In the genomic region with DNA sequence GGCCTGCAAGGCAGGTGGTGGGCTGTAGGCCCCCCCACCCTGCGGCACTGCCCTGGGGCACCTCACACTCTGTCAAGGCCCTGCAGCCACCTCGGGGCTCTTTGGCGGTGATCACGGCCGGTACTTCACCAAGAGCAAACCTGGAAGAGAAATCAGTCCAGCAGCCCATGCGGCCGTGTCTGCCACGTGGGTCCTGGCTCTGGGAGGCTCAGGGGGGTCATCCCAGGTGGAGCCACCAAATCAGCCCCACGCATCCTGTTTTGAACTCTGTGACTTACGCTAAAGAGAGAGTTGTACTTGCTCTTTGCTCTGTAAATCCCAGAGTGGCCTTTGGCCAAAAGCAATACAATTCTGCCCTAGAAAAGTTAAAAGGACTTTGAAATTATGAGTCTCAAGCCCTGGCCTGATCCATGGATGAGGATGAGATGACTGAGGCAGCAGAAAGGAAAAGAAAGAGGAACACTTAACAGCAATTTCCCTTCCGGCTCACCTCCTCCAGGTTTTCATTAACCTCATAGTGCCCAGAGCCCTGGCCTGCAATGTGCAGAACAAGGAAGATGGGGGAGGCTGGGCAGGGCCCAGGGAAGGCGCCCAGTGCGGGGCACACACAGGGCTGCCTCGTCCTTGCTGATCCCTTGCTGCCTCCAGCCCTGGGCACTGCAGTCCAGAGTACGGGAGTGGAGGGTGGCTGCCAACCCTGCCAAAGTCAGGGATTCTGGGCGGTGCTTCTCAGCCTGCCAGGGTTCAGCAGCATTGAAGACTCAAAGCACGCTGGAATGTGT, we compare ENCODE assay signal across 14 cellular contexts.
"Had no signal": no experiment of that assay in that cellular context is flagged by ENCODE, and none has a peak within 500 bp of the region (broad histone marks: within the 10 kb centered on the region; RNA-seq: fewer than 3 reads in every experiment).

No MANE protein-coding gene starts in this region.

- H3K9me3 ChIP-seq: heart right ventricle, left lung, thyroid gland had no signal

- ATAC-seq: activated CD8-positive, alpha-beta memory T cell treated with anti-CD3 and anti-CD28 coated beads, Interleukin-2, amount 10 ng/mL, durations not matched to agents 7 days and 5 days; activated CD8-positive, alpha-beta T cell treated with anti-CD3 and anti-CD28 coated beads for 36 hours; heart right ventricle; left lung; stimulated activated naive CD8-positive, alpha-beta T cell treated with anti-CD3 and anti-CD28 coated beads, Interleukin-15, Interleukin-2, amounts not matched to agents 100 U/mL and 50 U/mL, for 24 hours had no signal

- H3K4me1 Mint-ChIP-seq: activated CD4-positive, alpha-beta T cell treated with anti-CD3 and anti-CD28 coated beads, Interleukin-2, amount 10 ng/mL, durations not matched to agents 7 days and 5 days; activated CD8-positive, alpha-beta memory T cell treated with anti-CD3 and anti-CD28 coated beads, Interleukin-2, amount 10 ng/mL, durations not matched to agents 7 days and 5 days had no signal

- H3K27ac ChIP-seq: heart right ventricle, left lung, SK-N-MC, thyroid gland, VCaP had no signal

- DNase-seq: activated CD4-positive, alpha-beta T cell treated with anti-CD3 and anti-CD28 coated beads, Interleukin-2, amount 10 ng/mL, durations not matched to agents 7 days and 5 days; activated CD4-positive, CD25-positive, alpha-beta regulatory T cell treated with anti-CD3 and anti-CD28 coated beads, Interleukin-2, amount 50 U/mL, for 72 hours; activated CD8-positive, alpha-beta memory T cell treated with anti-CD3 and anti-CD28 coated beads, Interleukin-2, amount 10 ng/mL, durations not matched to agents 7 days and 5 days; activated CD8-positive, alpha-beta T cell treated with anti-CD3 and anti-CD28 coated beads for 36 hours; activated naive CD4-positive, alpha-beta T cell; heart right ventricle; mammary epithelial cell; nephron progenitor cell; stimulated activated CD4-positive, alpha-beta T cell treated with anti-CD3 and anti-CD28 coated beads, Interleukin-4, amount 100 ng/mL, for 24 hours; stimulated activated naive CD8-positive, alpha-beta T cell treated with anti-CD3 and anti-CD28 coated beads, Interleukin-15, Interleukin-2, amounts not matched to agents 100 U/mL and 50 U/mL, for 24 hours; thyroid gland had no signal

- H3K36me3 ChIP-seq: heart right ventricle, left lung, thyroid gland had no signal

- H3K9me3 Mint-ChIP-seq: activated CD4-positive, alpha-beta T cell treated with anti-CD3 and anti-CD28 coated beads, Interleukin-2, amount 10 ng/mL, durations not matched to agents 7 days and 5 days; activated CD8-positive, alpha-beta T cell treated with anti-CD3 and anti-CD28 coated beads for 36 hours had no signal

- H3K27me3 Mint-ChIP-seq: activated CD4-positive, alpha-beta T cell treated with anti-CD3 and anti-CD28 coated beads, Interleukin-2, amount 10 ng/mL, durations not matched to agents 7 days and 5 days had no signal

- H3K36me3 Mint-ChIP-seq: activated CD8-positive, alpha-beta memory T cell treated with anti-CD3 and anti-CD28 coated beads, Interleukin-2, amount 10 ng/mL, durations not matched to agents 7 days and 5 days had no signal

- H3K4me1 ChIP-seq: heart right ventricle, left lung, thyroid gland had no signal

- H3K27ac Mint-ChIP-seq: activated CD4-positive, alpha-beta T cell treated with anti-CD3 and anti-CD28 coated beads, Interleukin-2, amount 10 ng/mL, durations not matched to agents 7 days and 5 days; activated CD8-positive, alpha-beta memory T cell treated with anti-CD3 and anti-CD28 coated beads, Interleukin-2, amount 10 ng/mL, durations not matched to agents 7 days and 5 days; activated CD8-positive, alpha-beta T cell treated with anti-CD3 and anti-CD28 coated beads for 36 hours; nephron progenitor cell had no signal

- H3K4me3 ChIP-seq: heart right ventricle, left lung, SK-N-MC, thyroid gland had no signal

- H3K4me3 Mint-ChIP-seq: activated CD4-positive, alpha-beta T cell treated with anti-CD3 and anti-CD28 coated beads, Interleukin-2, amount 10 ng/mL, durations not matched to agents 7 days and 5 days; activated CD8-positive, alpha-beta memory T cell treated with anti-CD3 and anti-CD28 coated beads, Interleukin-2, amount 10 ng/mL, durations not matched to agents 7 days and 5 days; activated CD8-positive, alpha-beta T cell treated with anti-CD3 and anti-CD28 coated beads for 36 hours; nephron progenitor cell had no signal

- H3K27me3 ChIP-seq: thyroid gland had no signal
